4 cellular contexts compared by ENCODE assay signal in genomic region chr22:33443688-33444087, GRCh38.
"Had no signal": no experiment of that assay in that cellular context is flagged by ENCODE, and none has a peak within 500 bp of the region (broad histone marks: within the 10 kb centered on the region; RNA-seq: fewer than 3 reads in every experiment).

No MANE protein-coding gene starts in this region.

- DNase-seq: H9, HCEC 1CT, IMR-90 had no signal

- ATAC-seq: GM23338 had no signal

- H3K4me3 ChIP-seq: GM23338 had no signal
